1 cellular context compared by ENCODE assay signal in the genomic region with DNA sequence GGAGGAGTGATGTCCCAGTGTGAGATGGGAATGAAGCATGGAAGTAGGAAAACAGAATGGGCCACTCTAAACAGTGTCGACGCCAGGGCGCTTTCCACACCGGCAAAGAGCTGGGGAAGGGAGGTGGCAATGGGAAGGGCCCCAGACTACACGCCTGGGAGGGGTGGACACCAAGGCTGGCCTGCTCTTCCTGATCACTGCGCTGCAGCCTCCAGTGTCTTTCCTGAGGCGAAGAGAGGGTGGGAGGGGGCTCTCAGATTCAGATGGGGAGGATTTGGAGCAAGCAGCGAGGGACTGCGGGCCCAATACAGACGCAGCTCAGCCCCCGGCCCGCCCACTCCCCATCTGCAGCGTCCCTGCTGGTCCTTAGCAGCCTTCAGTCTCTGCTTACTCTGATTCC.
TF ChIP-seq lines count a peak whose summit lies in the region.

No MANE protein-coding gene starts in this region.

TF ChIP-seq in H1, 55 proteins besides CTCF, POLR2A, EP300 and RAD21:
- TF ChIP-seq SAP30 (IDR thresholded peaks at IDR 0.05; ENCODE audit: insufficient read depth, insufficient replicate concordance, low read length) (no peak), SIRT6 (IDR thresholded peaks at IDR 0.05; ENCODE audit: low read length) (no peak), TBP (IDR thresholded peaks at IDR 0.05; ENCODE audit: low read depth, low read length) (no peak), NRF1 (IDR thresholded peaks at IDR 0.05; ENCODE audit: low read depth, low read length) (no peak), MAFK (IDR thresholded peaks at IDR 0.05; ENCODE audit: low read depth, low read length) (no peak), ZNF274 (IDR thresholded peaks at IDR 0.05; ENCODE audit: borderline replicate concordance, extremely low read depth, low read length) (no peak), SUZ12 (IDR thresholded peaks at IDR 0.05; ENCODE audit: low read length) (no peak), GTF2F1 (IDR thresholded peaks at IDR 0.05; ENCODE audit: borderline replicate concordance, low read depth, low read length) (no peak), ASH2L (IDR thresholded peaks at IDR 0.05; ENCODE audit: low read length) (no peak), RXRA (IDR thresholded peaks at IDR 0.05; ENCODE audit: insufficient read depth, low read depth, low read length) (no peak), TEAD4 (IDR thresholded peaks at IDR 0.05; ENCODE audit: low read depth, low read length) (no peak), ATF2 (IDR thresholded peaks at IDR 0.05; ENCODE audit: low read length) (no peak), JUN (IDR thresholded peaks at IDR 0.05; ENCODE audit: low read depth, low read length) (no peak), BCL11A (IDR thresholded peaks at IDR 0.05; ENCODE audit: low read depth in 2 of 2, low read length in 2 of 2) (no peak), SP4 (IDR thresholded peaks at IDR 0.05; ENCODE audit: low read length) (no peak), JUND (IDR thresholded peaks at IDR 0.05; ENCODE audit: low read length) (no peak), GABPA (IDR thresholded peaks at IDR 0.05; ENCODE audit: borderline replicate concordance, insufficient read depth, low read length) (no peak), RBBP5 (IDR thresholded peaks at IDR 0.05; ENCODE audit: borderline replicate concordance, low read depth, low read length) (no peak), POLR2AphosphoS5 (IDR thresholded peaks at IDR 0.05; ENCODE audit: low read depth, low read length) (no peak)
